ENCODE assay signal across 1 cellular context in genomic region chr5:71743135-71743534, GRCh38.
A peak's percentile ranks its signal among the peaks of the same experiment; 100 is the strongest.
TF ChIP-seq lines count a peak whose summit lies in the region.

No MANE protein-coding gene starts in this region.

TF ChIP-seq in HepG2, 621 proteins besides CTCF, POLR2A, EP300 and RAD21:
- TF ChIP-seq REST (IDR thresholded peaks at IDR 0.05; ENCODE audit: borderline replicate concordance in 1 of 2, low read depth in 1 of 2, low read length in 2 of 2) (0 out of 4 replicates have a peak, but pooled peaks of 1 of the 2 experiments have one; percentile 23), ZNF773 (CRISPR knock-in tag; IDR thresholded peaks at IDR 0.05; ENCODE audit: borderline replicate concordance) (no peak), ZBTB38 (CRISPR knock-in tag; IDR thresholded peaks at IDR 0.05) (no peak), ZSCAN29 (CRISPR knock-in tag; conservative IDR thresholded peaks at IDR 0.05) (no peak)
